ENCODE assay signal across 1 cellular context in the genomic region with DNA sequence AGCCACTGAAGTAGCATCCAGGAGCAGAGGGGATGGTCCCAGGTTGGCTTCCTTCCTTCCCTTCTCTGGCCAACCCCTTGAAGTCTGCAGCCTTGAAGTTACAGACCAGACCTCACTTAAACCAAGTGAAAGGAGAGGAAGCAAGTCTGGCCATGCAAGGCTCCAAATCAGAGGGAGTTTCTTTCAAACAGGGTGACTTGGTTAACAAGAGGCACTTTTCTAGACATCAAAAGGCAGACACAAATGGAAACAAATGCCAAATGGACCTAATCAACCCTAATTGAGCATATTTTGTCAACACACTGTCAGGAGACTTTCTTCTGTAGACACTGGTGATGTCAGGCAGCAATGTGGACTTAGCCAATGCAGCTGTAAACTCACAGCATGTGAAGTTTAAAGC.
TF ChIP-seq lines count a peak whose summit lies in the region.

No MANE protein-coding gene starts in this region.

TF ChIP-seq in HEK293, 187 proteins besides CTCF, POLR2A, EP300 and RAD21 (continued from another document):
- TF ChIP-seq ZSCAN18 (tag by site-specific recombination; IDR thresholded peaks at IDR 0.05) = no peak
- TF ChIP-seq, protein P1, sequence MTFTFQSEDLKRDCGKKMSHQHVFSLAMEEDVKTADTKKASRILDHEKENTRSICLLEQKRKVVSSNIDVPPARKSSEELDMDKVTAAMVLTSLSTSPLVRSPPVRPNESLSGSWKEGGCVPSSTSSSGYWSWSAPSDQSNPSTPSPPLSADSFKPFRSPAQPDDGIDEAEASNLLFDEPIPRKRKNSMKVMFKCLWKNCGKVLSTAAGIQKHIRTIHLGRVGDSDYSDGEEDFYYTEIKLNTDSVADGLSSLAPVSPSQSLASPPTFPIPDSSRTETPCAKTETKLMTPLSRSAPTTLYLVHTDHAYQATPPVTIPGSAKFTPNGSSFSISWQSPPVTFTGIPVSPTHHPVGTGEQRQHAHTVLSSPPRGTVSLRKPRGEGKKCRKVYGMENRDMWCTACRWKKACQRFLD (tag by site-specific recombination; IDR thresholded peaks at IDR 0.05) = no peak
- TF ChIP-seq ZNF366 (tag by site-specific recombination; conservative IDR thresholded peaks at IDR 0.05) = no peak
